ENCODE assay signal across 20 cellular contexts in the genomic region with DNA sequence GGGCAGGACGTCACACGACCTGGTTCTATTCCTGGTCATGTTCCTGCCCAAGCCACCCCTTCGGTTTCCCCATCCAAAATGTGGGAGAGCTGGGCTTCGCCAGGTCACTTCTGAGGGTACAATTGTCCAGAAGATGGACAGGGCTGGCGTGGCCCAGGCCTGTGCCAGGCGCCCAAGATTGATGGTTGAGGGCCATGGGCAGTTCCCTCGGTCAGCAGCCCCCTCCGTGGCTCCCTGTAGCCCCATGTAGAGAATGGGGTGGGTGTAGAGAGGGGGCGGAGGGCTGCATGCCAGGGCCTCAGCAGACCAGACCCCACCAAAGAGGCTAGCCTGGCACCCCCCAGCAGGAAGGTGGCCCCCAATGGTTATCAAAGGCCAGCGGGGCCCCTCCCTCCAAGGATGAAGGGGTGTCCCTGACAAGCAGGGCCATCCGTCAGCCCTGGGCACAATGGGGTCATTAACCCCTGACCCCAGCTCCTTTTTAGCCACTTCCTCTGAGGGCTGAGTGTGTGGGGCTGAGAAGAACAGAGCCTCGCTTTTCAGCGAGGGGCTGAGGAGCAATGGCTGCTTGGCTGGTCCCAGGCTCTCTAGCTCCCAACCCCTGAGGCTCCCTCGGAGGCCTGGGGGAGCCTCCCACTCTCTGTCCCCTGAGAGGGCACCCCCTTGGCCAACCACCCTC. TPM values are rescaled to one million over a fixed set of nuclear protein-coding genes. Genes with fewer than 3 reads are reported as not detected.
DNase-seq lines count a peak whose midpoint lies in the region; ATAC-seq and TF ChIP-seq lines count a peak whose summit lies in the region.
"Had no signal": no experiment of that assay in that cellular context is flagged by ENCODE, and none has a peak within 500 bp of the region (broad histone marks: within the 10 kb centered on the region; RNA-seq: fewer than 3 reads in every experiment).

No MANE protein-coding gene starts in this region.

- TF ChIP-seq POLR2A in IMR-90 (IDR thresholded peaks at IDR 0.05; ENCODE audit: low read depth, low read length) = no peak
- no peak for TF ChIP-seq POLR2A in gastroesophageal sphincter (IDR thresholded peaks at IDR 0.05)

- 0 out of 2 replicates have a peak, but pooled peaks cover 2% of the 10 kb centered on the region for H3K9me1 ChIP-seq in IMR-90 (ENCODE audit: insufficient read depth, low read length)

- POLR2A ChIA-PET in IMR-90 (lab: Charles Lee; ENCODE audit: unreplicated experiment) = no interaction called here
- POLR2A ChIA-PET in CD4-positive, alpha-beta memory T cell (lab: Charles Lee; ENCODE audit: partially characterized antibody) = no interaction called here

- H2BK120ac ChIP-seq in IMR-90 (ENCODE audit: low read depth, low read length) = peak overlapping the region; percentile 83

- H3K9me3 ChIP-seq in IMR-90 (ENCODE audit: control insufficient read depth, insufficient read depth, low read length) (no peaks in the 10 kb centered on the region), gastroesophageal sphincter (no peaks in the 10 kb centered on the region)
- no peaks in the 10 kb centered on the region for H3K9me3 ChIP-seq in CD4-positive, alpha-beta memory T cell (ENCODE audit: control insufficient read depth in 1 of 2, low read length in 2 of 2)
- H3K9me3 ChIP-seq: BLaER1 treated with 17β-estradiol and CSF1 and Interleukin-3, amounts not matched to agents 10 nM and 100 nM had no signal

- H2BK5ac ChIP-seq in IMR-90 (ENCODE audit: low read depth, low read length, poor library complexity, severe bottlenecking) = no peak overlapping the region

- no peaks in the 10 kb centered on the region for H3K9me3 Mint-ChIP-seq in nephron progenitor cell
- no peaks in the 10 kb centered on the region for H3K9me3 Mint-ChIP-seq in stimulated activated effector memory CD8-positive, alpha-beta T cell treated with anti-CD3 and anti-CD28 coated beads, Interleukin-12 subunit alpha, Interleukin-12 subunit beta, amount 100 ng/mL, for 72 hours
- H3K9me3 Mint-ChIP-seq in CD4-positive, alpha-beta memory T cell = no peaks in the 10 kb centered on the region
- H3K9me3 Mint-ChIP-seq: CD8-positive, alpha-beta memory T cell; HFFc6 had no signal

- H3K9ac ChIP-seq in IMR-90 (ENCODE audit: low read depth, low read length) = no peak overlapping the region
- H3K9ac ChIP-seq: BLaER1 treated with 17β-estradiol and CSF1 and Interleukin-3, amounts not matched to agents 10 nM and 100 nM had no signal

- H3K4me3 ChIP-seq in IMR-90 (ENCODE audit: insufficient read depth, low read depth, low read length) (no peak overlapping the region), dorsolateral prefrontal cortex (no peak overlapping the region), gastroesophageal sphincter (no peak overlapping the region)
- H3K4me3 ChIP-seq in CD4-positive, alpha-beta memory T cell (ENCODE audit: low read length in 2 of 2) = no peak overlapping the region
- H3K4me3 ChIP-seq: BLaER1 treated with 17β-estradiol and CSF1 and Interleukin-3, amounts not matched to agents 10 nM and 100 nM had no signal

- H3K4me1 ChIP-seq in IMR-90 (ENCODE audit: control insufficient read depth, insufficient read depth, low read length) (peaks cover 2% of the 10 kb centered on the region), gastroesophageal sphincter (peaks cover 0 to 16% (median 0%) of the 10 kb centered on the region in 3 donors)
- H3K4me1 ChIP-seq in CD4-positive, alpha-beta memory T cell (ENCODE audit: insufficient read depth, low read length) = no peaks in the 10 kb centered on the region

- peaks cover 15% of the 10 kb centered on the region for H3K27me3 Mint-ChIP-seq in nephron progenitor cell (ENCODE audit: low read depth, poor library complexity)
- peaks cover 1 to 6% of the 10 kb centered on the region in 2 donors for H3K27me3 Mint-ChIP-seq in CD4-positive, alpha-beta memory T cell

- H3K36me3 Mint-ChIP-seq in nephron progenitor cell (ENCODE audit: low read depth) = no peaks in the 10 kb centered on the region
- H3K36me3 Mint-ChIP-seq in stimulated activated effector memory CD8-positive, alpha-beta T cell treated with anti-CD3 and anti-CD28 coated beads, Interleukin-12 subunit alpha, Interleukin-12 subunit beta, amount 100 ng/mL, for 72 hours = no peaks in the 10 kb centered on the region
- no peaks in the 10 kb centered on the region for H3K36me3 Mint-ChIP-seq in CD4-positive, alpha-beta memory T cell
- H3K36me3 Mint-ChIP-seq: CD8-positive, alpha-beta memory T cell had no signal

- H3K36me3 ChIP-seq in IMR-90 (ENCODE audit: control insufficient read depth, insufficient read depth, low read length) (no peaks in the 10 kb centered on the region), gastroesophageal sphincter (no peaks in the 10 kb centered on the region)
- H3K36me3 ChIP-seq in CD4-positive, alpha-beta memory T cell (ENCODE audit: insufficient read depth, low read length) = no peaks in the 10 kb centered on the region
- H3K36me3 ChIP-seq: BLaER1 treated with 17β-estradiol and CSF1 and Interleukin-3, amounts not matched to agents 10 nM and 100 nM had no signal

- no peak overlapping the region for H3K27ac ChIP-seq in IMR-90 (ENCODE audit: insufficient read depth, low read length)
- peak overlapping the region; percentile 13 to 100 (median 89) for H3K27ac ChIP-seq in dorsolateral prefrontal cortex
- H3K27ac ChIP-seq in gastroesophageal sphincter = peak overlapping the region in 2 of 4 donors; percentile 27 to 35
- no peak overlapping the region for H3K27ac ChIP-seq in CD4-positive, alpha-beta memory T cell (ENCODE audit: low read depth, low read length)
- H3K27ac ChIP-seq: BLaER1 treated with 17β-estradiol and CSF1 and Interleukin-3, amounts not matched to agents 10 nM and 100 nM; RWPE1 had no signal

- no peak for TF ChIP-seq EP300 in gastroesophageal sphincter (IDR thresholded peaks at IDR 0.05)

- H4K91ac ChIP-seq in IMR-90 (ENCODE audit: insufficient read depth, low read depth, low read length) = peak overlapping the region; percentile 34; the same call in 1 of the 2 replicates

- TF ChIP-seq CTCF in IMR-90 (conservative IDR thresholded peaks at IDR 0.05; ENCODE audit: low read depth, low read length) (no peak), dorsolateral prefrontal cortex (IDR thresholded peaks at IDR 0.05 in 54 of 56, conservative IDR thresholded peaks at IDR 0.05 in 2 of 56; ENCODE audit: low read depth in 1 of 56, partially characterized antibody in 56 of 56) (no peak), nephron progenitor cell (IDR thresholded peaks at IDR 0.05) (no peak), gastroesophageal sphincter (IDR thresholded peaks at IDR 0.05) (no peak)

- no peak for TF ChIP-seq RAD21 in IMR-90 (IDR thresholded peaks at IDR 0.05; ENCODE audit: low read length)

- no peaks in the 10 kb centered on the region for H4K20me1 ChIP-seq in IMR-90 (ENCODE audit: insufficient read depth, low read length)

- peak overlapping the region; percentile 59 for H3K4me3 Mint-ChIP-seq in nephron progenitor cell
- H3K4me3 Mint-ChIP-seq in stimulated activated effector memory CD8-positive, alpha-beta T cell treated with anti-CD3 and anti-CD28 coated beads, Interleukin-12 subunit alpha, Interleukin-12 subunit beta, amount 100 ng/mL, for 72 hours = no peak overlapping the region
- H3K4me3 Mint-ChIP-seq in CD4-positive, alpha-beta memory T cell = no peak overlapping the region
- H3K4me3 Mint-ChIP-seq: CD8-positive, alpha-beta memory T cell; HFFc6 had no signal

- H3K4me2 ChIP-seq in IMR-90 (ENCODE audit: low read depth, low read length) = no peak overlapping the region
- H3K4me2 ChIP-seq: BLaER1 treated with 17β-estradiol and CSF1 and Interleukin-3, amounts not matched to agents 10 nM and 100 nM had no signal

- peak overlapping the region; percentile 12; the same call in 1 of the 2 replicates for H2BK20ac ChIP-seq in IMR-90 (ENCODE audit: low read depth, low read length)

- no peak overlapping the region for H4K5ac ChIP-seq in IMR-90 (ENCODE audit: low read depth, low read length)

- H2BK15ac ChIP-seq in IMR-90 (ENCODE audit: low read depth, low read length) = no peak overlapping the region

- no peak for ATAC-seq in IMR-90 (ENCODE audit: low read depth)
- no peak for ATAC-seq in stimulated activated effector memory CD8-positive, alpha-beta T cell treated with anti-CD3 and anti-CD28 coated beads, Interleukin-12 subunit alpha, Interleukin-12 subunit beta, amount 100 ng/mL, for 72 hours
- ATAC-seq in gastroesophageal sphincter = no peak
- no peak for ATAC-seq in esophagus mucosa
- ATAC-seq: PC-3 had no signal

- H3K18ac ChIP-seq in IMR-90 (ENCODE audit: low read depth, low read length) = no peak overlapping the region

- peak overlapping the region; percentile 67 for H2AFZ ChIP-seq in IMR-90 (replicated peaks; ENCODE audit: low read length, poor library complexity)

- H3K4ac ChIP-seq in IMR-90 (ENCODE audit: low read depth, low read length) = peak overlapping the region; percentile 19; the same call in 1 of the 2 replicates

- H4K8ac ChIP-seq in IMR-90 (ENCODE audit: low read depth in 2 of 2, low read length in 2 of 2) = no peak overlapping the region

- H2AK5ac ChIP-seq in IMR-90 (ENCODE audit: low read depth, low read length) = peak overlapping the region; percentile 43; the same call in 1 of the 2 replicates

- peaks cover 41% of the 10 kb centered on the region for H3K4me1 Mint-ChIP-seq in nephron progenitor cell
- H3K4me1 Mint-ChIP-seq in stimulated activated effector memory CD8-positive, alpha-beta T cell treated with anti-CD3 and anti-CD28 coated beads, Interleukin-12 subunit alpha, Interleukin-12 subunit beta, amount 100 ng/mL, for 72 hours = no peaks in the 10 kb centered on the region
- no peaks in the 10 kb centered on the region for H3K4me1 Mint-ChIP-seq in CD4-positive, alpha-beta memory T cell
- H3K4me1 Mint-ChIP-seq: CD8-positive, alpha-beta memory T cell had no signal

- dilution Hi-C loops in IMR-90 (cut with HindIII; ENCODE audit: low sequenced_read_pairs, unreplicated experiment) = no loop called here

- in situ Hi-C loops in IMR-90 (cut with MboI; ENCODE audit: low sequenced_read_pairs) = no loop called here

- no peak overlapping the region for H3K23ac ChIP-seq in IMR-90 (ENCODE audit: low read depth, low read length)

- peak overlapping the region; percentile 28 for H2AK9ac ChIP-seq in IMR-90 (replicated peaks; ENCODE audit: low read depth, low read length, poor library complexity)

- intact Hi-C loops in IMR-90 (cut with micrococcal nuclease) (no loop called here), dorsolateral prefrontal cortex (cut with DNase I) (no loop called here)
- intact Hi-C loops in CD4-positive, alpha-beta memory T cell (cut with micrococcal nuclease) = no loop called here

- no peak for DNase-seq in IMR-90
- no peak for DNase-seq in dorsolateral prefrontal cortex
- DNase-seq in nephron progenitor cell = peak; percentile 40
- DNase-seq in stimulated activated effector memory CD8-positive, alpha-beta T cell treated with anti-CD3 and anti-CD28 coated beads, Interleukin-12 subunit alpha, Interleukin-12 subunit beta, amount 100 ng/mL, for 72 hours (ENCODE audit: low spot score in 2 of 2) = no peak
- DNase-seq in RKO (ENCODE audit: low spot score) = no peak
- no peak for DNase-seq in CD4-positive, alpha-beta memory T cell
- DNase-seq: CD8-positive, alpha-beta memory T cell; HFFc6; KG1; NCI-H1105 treated with DMSO at 0.1 percent for 48 hours; NCI-H1694; NCI-H2227 treated with DMSO at 0.1 percent for 48 hours; NCI-H524; PC-3 had no signal

- whole genome bisulfite sequencing in IMR-90 (ENCODE audit: extremely low coverage in 2 of 2, insufficient read length in 1 of 2), 2 experiments = no CpG with 5 or more reads among the region's 14 CpGs
- no CpG with 5 or more reads among the region's 14 CpGs for WGBS in gastroesophageal sphincter (ENCODE audit: low coverage in 1 of 2), 2 donors

- H3K79me1 ChIP-seq in IMR-90 (ENCODE audit: low read depth in 1 of 2, low read length in 2 of 2) = no peaks in the 10 kb centered on the region

- peaks cover 5% of the 10 kb centered on the region; the same call in 1 of the 2 replicates for H3K27me3 ChIP-seq in IMR-90 (ENCODE audit: control insufficient read depth, insufficient read depth, low read length)
- no peaks in the 10 kb centered on the region for H3K27me3 ChIP-seq in dorsolateral prefrontal cortex
- H3K27me3 ChIP-seq in gastroesophageal sphincter = peaks cover 9% of the 10 kb centered on the region
- no peaks in the 10 kb centered on the region for H3K27me3 ChIP-seq in CD4-positive, alpha-beta memory T cell (ENCODE audit: insufficient read depth, low read length)
- H3K27me3 ChIP-seq: BLaER1 treated with 17β-estradiol and CSF1 and Interleukin-3, amounts not matched to agents 10 nM and 100 nM had no signal

- no peak overlapping the region; the same call in 1 of the 2 replicates for H3K14ac ChIP-seq in IMR-90 (replicated peaks; ENCODE audit: low read depth, low read length)

- CTCF ChIA-PET in IMR-90 (lab: Yijun Ruan, JAX) = no interaction called here
- CTCF ChIA-PET in CD4-positive, alpha-beta memory T cell (lab: Charles Lee; ENCODE audit: partially characterized antibody) = interaction anchor here (0.8 kb wide), 1 partner anchor 9 kb away, joined by 3 read pairs; no protein-coding TSS in a partner anchor

- peak overlapping the region; percentile 94 for H3K27ac Mint-ChIP-seq in nephron progenitor cell
- peak overlapping the region; percentile 37 for H3K27ac Mint-ChIP-seq in stimulated activated effector memory CD8-positive, alpha-beta T cell treated with anti-CD3 and anti-CD28 coated beads, Interleukin-12 subunit alpha, Interleukin-12 subunit beta, amount 100 ng/mL, for 72 hours
- H3K27ac Mint-ChIP-seq in CD4-positive, alpha-beta memory T cell = no peak overlapping the region
- H3K27ac Mint-ChIP-seq: HFFc6 had no signal

- BruUV-seq in IMR-90 (replicated peaks; lab: Mats Ljungman, UMichigan) = no TSS peak

- H3K56ac ChIP-seq in IMR-90 (ENCODE audit: extremely low read depth, insufficient read depth, low read length) = no peak overlapping the region

RNA-seq across cellular contexts. Expression of gene PICK1, which starts 11.0 kb away (rescaled TPM):
- total RNA-seq in IMR-90 (2012; rRNA removed) (14.4 and 16.5 TPM in 2 replicates), dorsolateral prefrontal cortex (100 to 1,000 TPM in 12 of 120 experiments, 10 to 100 TPM in 108; 45.5 to 186 (median 75.9) TPM), gastroesophageal sphincter (10 to 100 TPM; 20.3 to 35.3 (median 25.7) TPM), esophagus mucosa (22.6 TPM)
- 21.0 and 22.1 TPM in 2 replicates for polyA plus RNA-seq in IMR-90 (2012; rRNA removed)
- polyA plus RNA-seq in IMR-90 (2012; cell fraction: cytosol; rRNA removed) = 21.3 and 24.6 TPM in 2 replicates
- 95.1 and 119 TPM in 2 replicates for polyA plus RNA-seq in IMR-90 (2012; cell fraction: nucleus; rRNA removed; ENCODE audit: low replicate concordance)
- 10 to 100 TPM; 25.5 to 28.0 TPM for total RNA-seq in CD4-positive, alpha-beta memory T cell
- 10 to 100 TPM in 1 of 2 donors, 1 to 10 TPM in 1; 6.5 to 10.2 TPM for polyA plus RNA-seq in CD4-positive, alpha-beta memory T cell

RNA-seq across cellular contexts. Expression of gene SLC16A8, which starts 37.8 kb away (rescaled TPM):
- total RNA-seq in IMR-90 (2012; rRNA removed) (not detected in 2 replicates), dorsolateral prefrontal cortex (1 to 10 TPM in 92 of 120 experiments, under 1 TPM in 20, not detected in 8; 0.35 to 9.3 (median 1.9) TPM), gastroesophageal sphincter (not detected), esophagus mucosa (0.24 TPM)
- polyA plus RNA-seq in IMR-90 (2012; rRNA removed) = not detected in 2 replicates
- 0.08 and 0.21 TPM in 2 replicates for polyA plus RNA-seq in IMR-90 (2012; cell fraction: cytosol; rRNA removed)
- not detected in 2 replicates for polyA plus RNA-seq in IMR-90 (2012; cell fraction: nucleus; rRNA removed; ENCODE audit: low replicate concordance)
- total RNA-seq in CD4-positive, alpha-beta memory T cell = not detected
- polyA plus RNA-seq in CD4-positive, alpha-beta memory T cell = not detected
- total RNA-seq: A673, H4, HFFc6, PC-3 had no signal
- polyA plus RNA-seq: CD8-positive, alpha-beta memory T cell had no signal

Comparison
In these comparisons a context has a peak if more than half of its experiments do, and no peak if none do; other contexts are left out.
1. H3K27ac ChIP-seq: peak in dorsolateral prefrontal cortex (59 of 59); none in IMR-90 (single experiment) and CD4-positive, alpha-beta memory T cell (single experiment).
2. H3K27ac Mint-ChIP-seq: peak in nephron progenitor cell (single experiment) and stimulated activated effector memory CD8-positive, alpha-beta T cell treated with anti-CD3 and anti-CD28 coated beads, Interleukin-12 subunit alpha, Interleukin-12 subunit beta, amount 100 ng/mL, for 72 hours (single experiment); none in CD4-positive, alpha-beta memory T cell (0 of 7).